In the genomic region with DNA sequence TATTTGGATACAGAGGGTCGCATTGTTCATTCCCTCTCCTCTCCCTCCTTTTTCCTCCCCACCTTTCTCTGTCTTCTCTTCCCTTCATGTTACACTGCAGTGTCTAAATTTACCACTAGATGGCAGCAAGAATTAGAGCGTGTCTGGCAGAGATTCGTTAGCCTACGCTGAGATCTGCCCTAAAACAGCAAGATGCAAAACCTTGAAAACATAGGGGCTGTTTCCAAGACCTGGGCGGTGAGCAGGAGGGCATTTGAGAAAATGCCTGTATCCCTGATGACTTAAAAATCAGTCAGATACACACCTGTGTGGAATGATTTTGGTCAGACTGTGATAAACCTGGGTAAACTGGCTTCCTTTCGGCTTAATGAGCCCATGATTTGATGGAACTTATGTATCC, we compare ENCODE assay signal across 8 cellular contexts.
A peak's percentile ranks its signal among the peaks of the same experiment; 100 is the strongest.
DNase-seq lines count a peak whose midpoint lies in the region; ATAC-seq and TF ChIP-seq lines count a peak whose summit lies in the region.

No MANE protein-coding gene starts in this region.

- DNase-seq in COLO668 (lab: John Stamatoyannopoulos, UW; ENCODE audit: unreplicated experiment) (peak; percentile 49), NCI-H774 (lab: John Stamatoyannopoulos, UW) (peak; percentile 66), activated T-cell treated with anti-CD3 and anti-CD28 coated beads for 48 hours (ENCODE audit: low read depth) (peak; percentile 1), fibroblast of villous mesenchyme (ENCODE audit: low read depth) (peak; percentile 66), non-pigmented ciliary epithelial cell (ENCODE audit: low read depth) (peak; percentile 28), NK-92 (lab: John Stamatoyannopoulos, UW; ENCODE audit: unreplicated experiment) (no peak)

- ATAC-seq in GM19324 (IDR thresholded peaks at IDR 0.05; ENCODE audit: low FRiP score, unreplicated experiment): peak; percentile 64
- peak; percentile 55 for ATAC-seq in HG03469 (IDR thresholded peaks at IDR 0.05; ENCODE audit: unreplicated experiment)

- no peak overlapping the region for H3K4me3 ChIP-seq in fibroblast of villous mesenchyme (ENCODE audit: low read depth, low read length)

- TF ChIP-seq CTCF in fibroblast of villous mesenchyme (IDR thresholded peaks at IDR 0.05; ENCODE audit: insufficient read depth, low read depth, low read length): peak; percentile 93
